In genomic region chr1:10074059-10074854, GRCh38 we compare ENCODE assay signal across 9 cellular contexts. TPM values are rescaled to one million over a fixed set of nuclear protein-coding genes. Genes with fewer than 3 reads are reported as not detected.
DNase-seq lines count a peak whose midpoint lies in the region; ATAC-seq, FAIRE-seq and TF ChIP-seq lines count a peak whose summit lies in the region.
"Had no signal": no experiment of that assay in that cellular context is flagged by ENCODE, and none has a peak within 500 bp of the region (broad histone marks: within the 10 kb centered on the region; RNA-seq: fewer than 3 reads in every experiment).

No MANE protein-coding gene starts in this region.

- no peaks in the 10 kb centered on the region for H3K9me3 ChIP-seq in A673 (ENCODE audit: low read depth, low read length, poor library complexity, severe bottlenecking)
- H3K9me3 ChIP-seq in keratinocyte (ENCODE audit: control insufficient read depth, low read depth, low read length), result no peaks in the 10 kb centered on the region

- no peak for TF ChIP-seq CTCF in A673 (conservative IDR thresholded peaks at IDR 0.05; ENCODE audit: low read depth, low read length)
- TF ChIP-seq CTCF in keratinocyte (optimal IDR thresholded peaks at IDR 0.05 in 1 of 3, IDR thresholded peaks at IDR 0.05 in 1 of 3, conservative IDR thresholded peaks at IDR 0.05 in 1 of 3; ENCODE audit: extremely low read depth in 1 of 3, insufficient read depth in 2 of 3, low read length in 3 of 3), result no peak

- CTCF ChIA-PET in A673 (lab: Charles Lee), result no interaction called here

- intact Hi-C loops in A673 (cut with micrococcal nuclease; ENCODE audit: unreplicated experiment), result no loop called here

- DNase-seq in A673 (ENCODE audit: low spot score) (no peak), SKM-1 treated with dmso at 0.1 percent for 144 hours (lab: John Stamatoyannopoulos, UW; ENCODE audit: unreplicated experiment) (peak; percentile 85), anterior cingulate cortex (lab: John Stamatoyannopoulos, UW) (peak in 33 of 58 donors; percentile 4 to 70 (median 23)), keratinocyte (ENCODE audit: low read depth, low spot score) (no peak), H7 (no peak)
- peak in 2 of 3 donors; percentile 10 for DNase-seq in stimulated activated CD4-positive, alpha-beta T cell treated with anti-CD3 and anti-CD28 coated beads, TNF-alpha, amount 100 ng/mL, for 1 hour (ENCODE audit: low read depth in 3 of 3, low spot score in 1 of 3)

- POLR2A ChIA-PET in A673 (lab: Charles Lee; ENCODE audit: low non-redundant PET), result no interaction called here

- H3K9me1 ChIP-seq in keratinocyte (ENCODE audit: control insufficient read depth, extremely low read depth, insufficient read depth, low read length), result peaks cover 4% of the 10 kb centered on the region

- H3K27ac ChIP-seq in A673 (ENCODE audit: low read depth, low read length, poor library complexity, severe bottlenecking) (peak overlapping the region; percentile 42), keratinocyte (ENCODE audit: control insufficient read depth, insufficient read depth, low read length) (peak overlapping the region; percentile 85)

- H3K36me3 ChIP-seq in A673 (ENCODE audit: insufficient read depth, low read length, poor library complexity, severe bottlenecking) (no peaks in the 10 kb centered on the region), keratinocyte (ENCODE audit: control insufficient read depth in 2 of 2, extremely low read depth in 1 of 2, insufficient read depth in 2 of 2, low read length in 2 of 2) (peaks cover 0 to 12% of the 10 kb centered on the region in 2 experiments), H7 (replicated peaks; ENCODE audit: control insufficient read depth, insufficient read depth, low read length) (peaks cover 2% of the 10 kb centered on the region)

- H3K27me3 ChIP-seq in A673 (replicated peaks; ENCODE audit: insufficient read depth, low read depth, low read length, poor library complexity) (no peaks in the 10 kb centered on the region), keratinocyte (ENCODE audit: control insufficient read depth, extremely low read depth, insufficient read depth, low read length) (no peaks in the 10 kb centered on the region), H7 (ENCODE audit: control insufficient read depth, insufficient read depth, low read length) (no peaks in the 10 kb centered on the region)

- dilution Hi-C loops in keratinocyte (cut with MboI; ENCODE audit: extremely low pct_ligation_motif_present, low sequenced_read_pairs), result no loop called here

- peak; percentile 98 for FAIRE-seq in keratinocyte (lab: Jason Lieb, UNC)
- FAIRE-seq: G401.6 had no signal

- BruUV-seq in A673 (replicated peaks; lab: Mats Ljungman, UMichigan), result TSS peak; percentile 11

- no peaks in the 10 kb centered on the region for H3K4me1 ChIP-seq in A673 (ENCODE audit: insufficient read depth, low read length, poor library complexity, severe bottlenecking)
- H3K4me1 ChIP-seq in keratinocyte (ENCODE audit: control insufficient read depth, extremely low read depth, insufficient read depth, low read length), result peaks cover 44% of the 10 kb centered on the region

- peak overlapping the region; percentile 84 for H3K4me2 ChIP-seq in keratinocyte (ENCODE audit: control insufficient read depth, extremely low read depth, insufficient read depth, low read depth, low read length)

- H3K4me3 ChIP-seq in A673 (ENCODE audit: low read depth, low read length, poor library complexity, severe bottlenecking), result no peak overlapping the region
- peak overlapping the region in 2 of 3 experiments; percentile 11 to 42 for H3K4me3 ChIP-seq in keratinocyte (ENCODE audit: control insufficient read depth in 2 of 3, extremely low read depth in 1 of 3, insufficient read depth in 2 of 3, low read depth in 1 of 3, low read length in 3 of 3)
- no peak overlapping the region for H3K4me3 ChIP-seq in H7 (ENCODE audit: insufficient read depth, low read depth, low read length)

- H2AFZ ChIP-seq in keratinocyte (ENCODE audit: control insufficient read depth, low read length), result no peak overlapping the region

- peak overlapping the region; percentile 20 for H3K9ac ChIP-seq in keratinocyte (ENCODE audit: control insufficient read depth, extremely low read depth, insufficient read depth, low read length)

- H4K20me1 ChIP-seq in keratinocyte (ENCODE audit: control insufficient read depth, extremely low read depth, insufficient read depth, low read length), result no peaks in the 10 kb centered on the region

- ATAC-seq in GM21723 (IDR thresholded peaks at IDR 0.05; ENCODE audit: unreplicated experiment), result peak; percentile 73
- ATAC-seq in GM21515 (IDR thresholded peaks at IDR 0.05; ENCODE audit: unreplicated experiment), result no peak

- H3K79me2 ChIP-seq in keratinocyte (ENCODE audit: control insufficient read depth, insufficient read depth, low read length), result peaks cover 10% of the 10 kb centered on the region

RNA-seq across cellular contexts. Expression of gene UBE4B, which starts 41.5 kb away (rescaled TPM):
- total RNA-seq in A673 (2021), result 58.0 and 59.4 TPM in 2 replicates
- polyA plus RNA-seq in keratinocyte, result 8.7 to 22.3 TPM (median 14.3 TPM) in 3 replicates
- 25.2 TPM for polyA plus RNA-seq in keratinocyte (2011; ENCODE audit: low read depth)
- polyA plus RNA-seq in keratinocyte (2011; cell fraction: cytosol; rRNA removed), result 15.1 and 15.4 TPM in 2 replicates
- 37.0 and 44.8 TPM in 2 replicates for polyA plus RNA-seq in keratinocyte (2011; cell fraction: nucleus; rRNA removed)
- 15.7 and 24.8 TPM in 2 replicates for polyA plus RNA-seq in keratinocyte (2012; ENCODE audit: low replicate concordance)
- polyA minus RNA-seq in keratinocyte, result 21.1 to 31.5 TPM (median 30.3 TPM) in 3 replicates
- 17.1 TPM for polyA minus RNA-seq in keratinocyte (2011; cell fraction: cytosol; rRNA and poly(A)+ RNA removed)
- polyA minus RNA-seq in keratinocyte (2011; cell fraction: nucleus; rRNA and poly(A)+ RNA removed), result 24.5 and 54.1 TPM in 2 replicates
- total RNA-seq in H7 (2014; rRNA removed; shearing (Covaris generic)), result 88.1 and 91.5 TPM in 2 replicates

Comparison
In these comparisons a context has a peak if more than half of its experiments do, and no peak if none do; other contexts are left out.
1. DNase-seq: peak in SKM-1 treated with dmso at 0.1 percent for 144 hours (single experiment), anterior cingulate cortex (33 of 58) and stimulated activated CD4-positive, alpha-beta T cell treated with anti-CD3 and anti-CD28 coated beads, TNF-alpha, amount 100 ng/mL, for 1 hour (2 of 3); none in A673 (single experiment), keratinocyte (single experiment) and H7 (single experiment).
2. H3K4me3 ChIP-seq: peak in keratinocyte (2 of 3); none in A673 (single experiment) and H7 (single experiment).